ENCODE assay signal across 14 cellular contexts in genomic region chr19:54192972-54193371, GRCh38. TPM values are rescaled to one million over a fixed set of nuclear protein-coding genes. Genes with fewer than 3 reads are reported as not detected.
DNase-seq lines count a peak whose midpoint lies in the region; ATAC-seq and TF ChIP-seq lines count a peak whose summit lies in the region.
"Had no signal": no experiment of that assay in that cellular context is flagged by ENCODE, and none has a peak within 500 bp of the region (broad histone marks: within the 10 kb centered on the region; RNA-seq: fewer than 3 reads in every experiment).

No MANE protein-coding gene starts in this region.

- WGBS in endodermal cell (ENCODE audit: insufficient coverage in 1 of 2, insufficient read length in 1 of 2), 2 experiments = 95 to 96% methylated on average over 4 to 11 of the region's 11 CpGs

- TF ChIP-seq CTCF in endodermal cell (conservative IDR thresholded peaks at IDR 0.05) (no peak), progenitor cell of endocrine pancreas (IDR thresholded peaks at IDR 0.05; ENCODE audit: unreplicated experiment) (no peak), vagina (IDR thresholded peaks at IDR 0.05) (no peak)

- no peak for ATAC-seq in activated T-cell treated with anti-CD3 and anti-CD28 coated beads, Interleukin-2, amount 50 U/mL, for 72 hours (replicated peaks in 1 of 2)
- no peak for ATAC-seq in GM18870 (IDR thresholded peaks at IDR 0.05; ENCODE audit: unreplicated experiment)
- ATAC-seq: foreskin keratinocyte had no signal

- peaks cover 27% of the 10 kb centered on the region for H3K4me1 Mint-ChIP-seq in activated T-cell treated with anti-CD3 and anti-CD28 coated beads, Interleukin-2, amount 50 U/mL, for 72 hours (ENCODE audit: low read depth)
- H3K4me1 Mint-ChIP-seq in endodermal cell (peaks cover 10% of the 10 kb centered on the region), progenitor cell of endocrine pancreas (ENCODE audit: low read depth) (peaks cover 12% of the 10 kb centered on the region)

- H3K27me3 Mint-ChIP-seq in activated T-cell treated with anti-CD3 and anti-CD28 coated beads, Interleukin-2, amount 50 U/mL, for 72 hours (ENCODE audit: low read depth) = no peaks in the 10 kb centered on the region
- H3K27me3 Mint-ChIP-seq in endodermal cell (ENCODE audit: insufficient read depth) (no peaks in the 10 kb centered on the region), progenitor cell of endocrine pancreas (no peaks in the 10 kb centered on the region)

- H3K4me3 ChIP-seq in SK-N-MC (no peak overlapping the region), endodermal cell (ENCODE audit: low read length) (no peak overlapping the region), vagina (no peak overlapping the region)

- no peak overlapping the region for H3K27ac Mint-ChIP-seq in activated T-cell treated with anti-CD3 and anti-CD28 coated beads, Interleukin-2, amount 50 U/mL, for 72 hours
- no peak overlapping the region for H3K27ac Mint-ChIP-seq in endodermal cell
- H3K27ac Mint-ChIP-seq in progenitor cell of endocrine pancreas = no peak overlapping the region

- H3K4me3 Mint-ChIP-seq in activated T-cell treated with anti-CD3 and anti-CD28 coated beads, Interleukin-2, amount 50 U/mL, for 72 hours = peak overlapping the region; percentile 22 to 39
- H3K4me3 Mint-ChIP-seq in endodermal cell (peak overlapping the region; percentile 76), progenitor cell of endocrine pancreas (ENCODE audit: low read depth) (peak overlapping the region; percentile 40)

- no peaks in the 10 kb centered on the region for H3K9me3 Mint-ChIP-seq in activated T-cell treated with anti-CD3 and anti-CD28 coated beads, Interleukin-2, amount 50 U/mL, for 72 hours
- no peaks in the 10 kb centered on the region for H3K9me3 Mint-ChIP-seq in endodermal cell
- no peaks in the 10 kb centered on the region for H3K9me3 Mint-ChIP-seq in progenitor cell of endocrine pancreas (ENCODE audit: low read depth)

- H3K9me3 ChIP-seq in SK-N-MC (ENCODE audit: low read depth, low read length) (no peaks in the 10 kb centered on the region), endodermal cell (ENCODE audit: control insufficient read depth, low read length) (no peaks in the 10 kb centered on the region), vagina (no peaks in the 10 kb centered on the region)

- H3K27ac ChIP-seq in SK-N-MC (no peak overlapping the region), endodermal cell (ENCODE audit: low read depth, low read length) (no peak overlapping the region), vagina (no peak overlapping the region)
- H3K27ac ChIP-seq: foreskin keratinocyte, parathyroid adenoma had no signal

- H3K4me1 ChIP-seq in endodermal cell (ENCODE audit: control insufficient read depth, insufficient read depth, low read length) = no peaks in the 10 kb centered on the region
- peaks cover 30% of the 10 kb centered on the region for H3K4me1 ChIP-seq in vagina

- intact Hi-C loops in vagina (cut with DNase I) = no loop called here

- H3K9ac ChIP-seq in SK-N-MC (ENCODE audit: insufficient read length) (peak overlapping the region; percentile 7), endodermal cell (ENCODE audit: extremely low read depth, low read length, poor library complexity, severe bottlenecking) (no peak overlapping the region)
- H3K9ac ChIP-seq: parathyroid adenoma had no signal

- H3K36me3 Mint-ChIP-seq in activated T-cell treated with anti-CD3 and anti-CD28 coated beads, Interleukin-2, amount 50 U/mL, for 72 hours (ENCODE audit: insufficient read depth in 2 of 2) = peaks cover 2 to 10% of the 10 kb centered on the region in 2 donors
- H3K36me3 Mint-ChIP-seq in endodermal cell (ENCODE audit: low read depth) (peaks cover 44% of the 10 kb centered on the region), progenitor cell of endocrine pancreas (ENCODE audit: insufficient read depth) (peaks cover 13% of the 10 kb centered on the region)

- DNase-seq in activated T-cell treated with anti-CD3 and anti-CD28 coated beads, Interleukin-2, amount 50 U/mL, for 72 hours = no peak
- DNase-seq in activated T-cell treated with anti-CD3 and anti-CD28 coated beads for 4 hours = no peak
- no peak for DNase-seq in SK-N-MC (ENCODE audit: low read depth, low spot score)
- DNase-seq in endodermal cell = no peak
- DNase-seq in progenitor cell of endocrine pancreas (ENCODE audit: low spot score, unreplicated experiment) = no peak
- no peak for DNase-seq in globus pallidus (ENCODE audit: low spot score)
- DNase-seq in vagina (ENCODE audit: extremely low spot score in 2 of 2) = no peak
- DNase-seq: activated effector memory CD4-positive, alpha-beta T cell treated with anti-CD3 and anti-CD28 coated beads, Interleukin-2, amount 50 U/mL, for 16 hours; DMS 273 treated with DMSO at 0.1 percent for 48 hours; foreskin keratinocyte; NCI-H1092 treated with DMSO at 0.1 percent for 48 hours had no signal

- TF ChIP-seq POLR2A in vagina (IDR thresholded peaks at IDR 0.05) = no peak

- H3K27me3 ChIP-seq in endodermal cell (ENCODE audit: control insufficient read depth, insufficient read depth, low read length, poor library complexity, severe bottlenecking) = no peaks in the 10 kb centered on the region
- no peaks in the 10 kb centered on the region for H3K27me3 ChIP-seq in vagina
- H3K27me3 ChIP-seq: foreskin keratinocyte had no signal

- H3K36me3 ChIP-seq in SK-N-MC (ENCODE audit: insufficient read depth, low read length) = peaks cover 23% of the 10 kb centered on the region
- peaks cover 36% of the 10 kb centered on the region for H3K36me3 ChIP-seq in endodermal cell (ENCODE audit: control insufficient read depth, insufficient read depth, low read length)
- H3K36me3 ChIP-seq in vagina = peaks cover 0 to 21% of the 10 kb centered on the region in 2 donors

RNA-seq across cellular contexts. Expression of gene TSEN34, which starts 1.9 kb away (rescaled TPM):
- total RNA-seq in activated T-cell treated with anti-CD3 and anti-CD28 coated beads, Interleukin-2, amount 50 U/mL, for 72 hours = 10 to 100 TPM; 11.0 to 17.5 TPM
- total RNA-seq in endodermal cell = 10 to 100 TPM; 26.0 to 27.5 TPM
- 47.2 TPM for polyA plus RNA-seq in endodermal cell (2013, experiment 1 of 2)
- polyA plus RNA-seq in endodermal cell (2013, experiment 2 of 2) = 44.8 TPM
- 38.6 and 39.7 TPM in 2 replicates for total RNA-seq in progenitor cell of endocrine pancreas
- total RNA-seq in vagina = 52.3 TPM

RNA-seq across cellular contexts. Expression of gene MBOAT7, which starts 3.6 kb away (rescaled TPM):
- 10 to 100 TPM; 60.3 to 71.0 TPM for total RNA-seq in activated T-cell treated with anti-CD3 and anti-CD28 coated beads, Interleukin-2, amount 50 U/mL, for 72 hours
- total RNA-seq in endodermal cell (100 to 1,000 TPM; 126 to 131 TPM), progenitor cell of endocrine pancreas (91.5 and 99.1 TPM in 2 replicates), vagina (76.6 TPM)
- polyA plus RNA-seq in endodermal cell (2013, experiment 1 of 2) = 99.2 TPM
- 87.1 TPM for polyA plus RNA-seq in endodermal cell (2013, experiment 2 of 2)

RNA-seq across cellular contexts. Expression of gene RPS9, which starts 7.7 kb away (rescaled TPM):
- total RNA-seq in activated T-cell treated with anti-CD3 and anti-CD28 coated beads, Interleukin-2, amount 50 U/mL, for 72 hours = 1,000 to 10,000 TPM; 1,618 to 1,817 TPM
- 1,000 to 10,000 TPM; 1,302 to 1,460 TPM for total RNA-seq in endodermal cell
- polyA plus RNA-seq in endodermal cell (2013, experiment 1 of 2) = 1,601 TPM
- polyA plus RNA-seq in endodermal cell (2013, experiment 2 of 2) = 1,537 TPM
- total RNA-seq in progenitor cell of endocrine pancreas = 1,160 and 1,179 TPM in 2 replicates
- 1,892 TPM for total RNA-seq in vagina

RNA-seq across cellular contexts. Expression of gene TMC4, which starts 20.0 kb away (rescaled TPM):
- under 1 TPM; 0.24 to 0.63 TPM for total RNA-seq in activated T-cell treated with anti-CD3 and anti-CD28 coated beads, Interleukin-2, amount 50 U/mL, for 72 hours
- total RNA-seq in endodermal cell (10 to 100 TPM; 32.7 to 46.6 TPM), progenitor cell of endocrine pancreas (119 and 125 TPM in 2 replicates), vagina (22.3 TPM)
- 0.82 TPM for polyA plus RNA-seq in endodermal cell (2013, experiment 1 of 2)
- 1.9 TPM for polyA plus RNA-seq in endodermal cell (2013, experiment 2 of 2)
- total RNA-seq: lung microvascular endothelial cell had no signal

RNA-seq across cellular contexts. Expression of gene LILRB3, which starts 29.8 kb away (rescaled TPM):
- total RNA-seq in activated T-cell treated with anti-CD3 and anti-CD28 coated beads, Interleukin-2, amount 50 U/mL, for 72 hours = 1 to 10 TPM in 1 of 2 donors, under 1 TPM in 1; 0.31 to 1.2 TPM
- total RNA-seq in endodermal cell (not detected), progenitor cell of endocrine pancreas (0.50 TPM in 1 of 2 replicates, not detected in the other), vagina (20.4 TPM)
- polyA plus RNA-seq in endodermal cell (2013, experiment 1 of 2) = not detected
- polyA plus RNA-seq in endodermal cell (2013, experiment 2 of 2) = not detected
- total RNA-seq: foreskin keratinocyte, lung microvascular endothelial cell had no signal
